Comparison of ENCODE assay signal across 8 cellular contexts in genomic region chr15:41416742-41417417, GRCh38. TPM values are rescaled to one million over a fixed set of nuclear protein-coding genes. Genes with fewer than 3 reads are reported as not detected.
DNase-seq lines count a peak whose midpoint lies in the region; ATAC-seq lines count a peak whose summit lies in the region.

TSS of gene RTF1 (plus strand) at chr15:41417095. CDS start at chr15:41417116, 21 bp downstream.

- H3K9me3 ChIP-seq in HUES64 (ENCODE audit: insufficient read depth, low read depth, low read length) (no peaks in the 10 kb centered on the region), mononuclear cell (ENCODE audit: low read depth, low read length) (no peaks in the 10 kb centered on the region)

- no peaks in the 10 kb centered on the region for H3K36me3 ChIP-seq in HUES64 (ENCODE audit: insufficient read depth, low read length)

- H3K27ac ChIP-seq in HUES64 (ENCODE audit: low read depth, low read length), result peak within 1 kb of the TSS; percentile 74

- H3K4me1 ChIP-seq in HUES64 (ENCODE audit: insufficient read depth, low read length) (peaks cover 4% of the 10 kb centered on the region; the same call in 1 of the 2 replicates), mononuclear cell (ENCODE audit: insufficient read depth, low read length) (peaks cover 28% of the 10 kb centered on the region)

- in situ Hi-C loops in Caki2 (cut with HindIII; ENCODE audit: low pct_unique_long_range_greater_than_20kb, low sequenced_read_pairs), result no loop called here

- DNase-seq in Caki2 (ENCODE audit: low read depth) (peak; percentile 85), OCI-M1 (lab: John Stamatoyannopoulos, UW) (peak; percentile 96), activated T-cell treated with anti-CD3 and anti-CD28 coated beads for 24 hours (ENCODE audit: low read depth) (peak; percentile 96), epidermal melanocyte (ENCODE audit: insufficient read length, low spot score) (peak; percentile 79)
- peak; percentile 95 to 98 for DNase-seq in stimulated activated CD8-positive, alpha-beta memory T cell treated with anti-CD3 and anti-CD28 coated beads, Interleukin-2, amount 100 ng/mL, for 48 hours (ENCODE audit: low read depth in 2 of 2)

- WGBS in HUES64, result under 1% methylated on average over 74 of the region's 74 CpGs

- H3K27me3 ChIP-seq in HUES64 (ENCODE audit: insufficient read depth, low read length) (no peaks in the 10 kb centered on the region), mononuclear cell (ENCODE audit: insufficient read depth, low read length) (no peaks in the 10 kb centered on the region)

- ATAC-seq in GM21423 (IDR thresholded peaks at IDR 0.05; ENCODE audit: unreplicated experiment), result peak; percentile 81

- peak within 1 kb of the TSS; percentile 95 for H3K9ac ChIP-seq in HUES64 (ENCODE audit: low read depth, low read length)

- H3K4me3 ChIP-seq in HUES64 (ENCODE audit: low read length) (peak within 1 kb of the TSS; percentile 99), mononuclear cell (ENCODE audit: low read length) (peak within 1 kb of the TSS; percentile 95)

RNA-seq across cellular contexts. Expression of gene RTF1, which starts in this region (rescaled TPM):
- 24.2 and 41.8 TPM in 2 replicates for total RNA-seq in Caki2 (2014; rRNA removed; shearing (Covaris generic); ENCODE audit: low replicate concordance)
- polyA plus RNA-seq in HUES64 (2013, experiment 1 of 2), result 42.9 TPM
- polyA plus RNA-seq in HUES64 (2013, experiment 2 of 2), result 46.7 TPM
- total RNA-seq in mononuclear cell, result 40.5 TPM

Comparison
In these comparisons a context has a peak if more than half of its experiments do, and no peak if none do; other contexts are left out.
1. Peak in every context shown above with its lines: DNase-seq, ATAC-seq, H3K4me3 ChIP-seq and H3K27ac ChIP-seq.